Comparison of ENCODE assay signal across 1 cellular context in genomic region chr18:9156604-9157249, GRCh38.
TF ChIP-seq lines count a peak whose summit lies in the region.

No MANE protein-coding gene starts in this region.

TF ChIP-seq in K562, 482 proteins besides CTCF, POLR2A, EP300 and RAD21:
- TF ChIP-seq PRPF4 (IDR thresholded peaks at IDR 0.05; ENCODE audit: insufficient read depth, low read depth, low read length, poor library complexity, severe bottlenecking) (no peak), RFX7 (CRISPR knock-in tag; IDR thresholded peaks at IDR 0.05) (no peak), ZNF668 (CRISPR knock-in tag; IDR thresholded peaks at IDR 0.05) (peak; percentile 15; the same call in 1 of the 2 replicates)
- TF ChIP-seq, protein P1, sequence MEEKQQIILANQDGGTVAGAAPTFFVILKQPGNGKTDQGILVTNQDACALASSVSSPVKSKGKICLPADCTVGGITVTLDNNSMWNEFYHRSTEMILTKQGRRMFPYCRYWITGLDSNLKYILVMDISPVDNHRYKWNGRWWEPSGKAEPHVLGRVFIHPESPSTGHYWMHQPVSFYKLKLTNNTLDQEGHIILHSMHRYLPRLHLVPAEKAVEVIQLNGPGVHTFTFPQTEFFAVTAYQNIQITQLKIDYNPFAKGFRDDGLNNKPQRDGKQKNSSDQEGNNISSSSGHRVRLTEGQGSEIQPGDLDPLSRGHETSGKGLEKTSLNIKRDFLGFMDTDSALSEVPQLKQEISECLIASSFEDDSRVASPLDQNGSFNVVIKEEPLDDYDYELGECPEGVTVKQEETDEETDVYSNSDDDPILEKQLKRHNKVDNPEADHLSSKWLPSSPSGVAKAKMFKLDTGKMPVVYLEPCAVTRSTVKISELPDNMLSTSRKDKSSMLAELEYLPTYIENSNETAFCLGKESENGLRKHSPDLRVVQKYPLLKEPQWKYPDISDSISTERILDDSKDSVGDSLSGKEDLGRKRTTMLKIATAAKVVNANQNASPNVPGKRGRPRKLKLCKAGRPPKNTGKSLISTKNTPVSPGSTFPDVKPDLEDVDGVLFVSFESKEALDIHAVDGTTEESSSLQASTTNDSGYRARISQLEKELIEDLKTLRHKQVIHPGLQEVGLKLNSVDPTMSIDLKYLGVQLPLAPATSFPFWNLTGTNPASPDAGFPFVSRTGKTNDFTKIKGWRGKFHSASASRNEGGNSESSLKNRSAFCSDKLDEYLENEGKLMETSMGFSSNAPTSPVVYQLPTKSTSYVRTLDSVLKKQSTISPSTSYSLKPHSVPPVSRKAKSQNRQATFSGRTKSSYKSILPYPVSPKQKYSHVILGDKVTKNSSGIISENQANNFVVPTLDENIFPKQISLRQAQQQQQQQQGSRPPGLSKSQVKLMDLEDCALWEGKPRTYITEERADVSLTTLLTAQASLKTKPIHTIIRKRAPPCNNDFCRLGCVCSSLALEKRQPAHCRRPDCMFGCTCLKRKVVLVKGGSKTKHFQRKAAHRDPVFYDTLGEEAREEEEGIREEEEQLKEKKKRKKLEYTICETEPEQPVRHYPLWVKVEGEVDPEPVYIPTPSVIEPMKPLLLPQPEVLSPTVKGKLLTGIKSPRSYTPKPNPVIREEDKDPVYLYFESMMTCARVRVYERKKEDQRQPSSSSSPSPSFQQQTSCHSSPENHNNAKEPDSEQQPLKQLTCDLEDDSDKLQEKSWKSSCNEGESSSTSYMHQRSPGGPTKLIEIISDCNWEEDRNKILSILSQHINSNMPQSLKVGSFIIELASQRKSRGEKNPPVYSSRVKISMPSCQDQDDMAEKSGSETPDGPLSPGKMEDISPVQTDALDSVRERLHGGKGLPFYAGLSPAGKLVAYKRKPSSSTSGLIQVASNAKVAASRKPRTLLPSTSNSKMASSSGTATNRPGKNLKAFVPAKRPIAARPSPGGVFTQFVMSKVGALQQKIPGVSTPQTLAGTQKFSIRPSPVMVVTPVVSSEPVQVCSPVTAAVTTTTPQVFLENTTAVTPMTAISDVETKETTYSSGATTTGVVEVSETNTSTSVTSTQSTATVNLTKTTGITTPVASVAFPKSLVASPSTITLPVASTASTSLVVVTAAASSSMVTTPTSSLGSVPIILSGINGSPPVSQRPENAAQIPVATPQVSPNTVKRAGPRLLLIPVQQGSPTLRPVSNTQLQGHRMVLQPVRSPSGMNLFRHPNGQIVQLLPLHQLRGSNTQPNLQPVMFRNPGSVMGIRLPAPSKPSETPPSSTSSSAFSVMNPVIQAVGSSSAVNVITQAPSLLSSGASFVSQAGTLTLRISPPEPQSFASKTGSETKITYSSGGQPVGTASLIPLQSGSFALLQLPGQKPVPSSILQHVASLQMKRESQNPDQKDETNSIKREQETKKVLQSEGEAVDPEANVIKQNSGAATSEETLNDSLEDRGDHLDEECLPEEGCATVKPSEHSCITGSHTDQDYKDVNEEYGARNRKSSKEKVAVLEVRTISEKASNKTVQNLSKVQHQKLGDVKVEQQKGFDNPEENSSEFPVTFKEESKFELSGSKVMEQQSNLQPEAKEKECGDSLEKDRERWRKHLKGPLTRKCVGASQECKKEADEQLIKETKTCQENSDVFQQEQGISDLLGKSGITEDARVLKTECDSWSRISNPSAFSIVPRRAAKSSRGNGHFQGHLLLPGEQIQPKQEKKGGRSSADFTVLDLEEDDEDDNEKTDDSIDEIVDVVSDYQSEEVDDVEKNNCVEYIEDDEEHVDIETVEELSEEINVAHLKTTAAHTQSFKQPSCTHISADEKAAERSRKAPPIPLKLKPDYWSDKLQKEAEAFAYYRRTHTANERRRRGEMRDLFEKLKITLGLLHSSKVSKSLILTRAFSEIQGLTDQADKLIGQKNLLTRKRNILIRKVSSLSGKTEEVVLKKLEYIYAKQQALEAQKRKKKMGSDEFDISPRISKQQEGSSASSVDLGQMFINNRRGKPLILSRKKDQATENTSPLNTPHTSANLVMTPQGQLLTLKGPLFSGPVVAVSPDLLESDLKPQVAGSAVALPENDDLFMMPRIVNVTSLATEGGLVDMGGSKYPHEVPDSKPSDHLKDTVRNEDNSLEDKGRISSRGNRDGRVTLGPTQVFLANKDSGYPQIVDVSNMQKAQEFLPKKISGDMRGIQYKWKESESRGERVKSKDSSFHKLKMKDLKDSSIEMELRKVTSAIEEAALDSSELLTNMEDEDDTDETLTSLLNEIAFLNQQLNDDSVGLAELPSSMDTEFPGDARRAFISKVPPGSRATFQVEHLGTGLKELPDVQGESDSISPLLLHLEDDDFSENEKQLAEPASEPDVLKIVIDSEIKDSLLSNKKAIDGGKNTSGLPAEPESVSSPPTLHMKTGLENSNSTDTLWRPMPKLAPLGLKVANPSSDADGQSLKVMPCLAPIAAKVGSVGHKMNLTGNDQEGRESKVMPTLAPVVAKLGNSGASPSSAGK (IDR thresholded peaks at IDR 0.05), result peak; percentile 41; the same call in 1 of the 2 replicates
